In the genomic region with DNA sequence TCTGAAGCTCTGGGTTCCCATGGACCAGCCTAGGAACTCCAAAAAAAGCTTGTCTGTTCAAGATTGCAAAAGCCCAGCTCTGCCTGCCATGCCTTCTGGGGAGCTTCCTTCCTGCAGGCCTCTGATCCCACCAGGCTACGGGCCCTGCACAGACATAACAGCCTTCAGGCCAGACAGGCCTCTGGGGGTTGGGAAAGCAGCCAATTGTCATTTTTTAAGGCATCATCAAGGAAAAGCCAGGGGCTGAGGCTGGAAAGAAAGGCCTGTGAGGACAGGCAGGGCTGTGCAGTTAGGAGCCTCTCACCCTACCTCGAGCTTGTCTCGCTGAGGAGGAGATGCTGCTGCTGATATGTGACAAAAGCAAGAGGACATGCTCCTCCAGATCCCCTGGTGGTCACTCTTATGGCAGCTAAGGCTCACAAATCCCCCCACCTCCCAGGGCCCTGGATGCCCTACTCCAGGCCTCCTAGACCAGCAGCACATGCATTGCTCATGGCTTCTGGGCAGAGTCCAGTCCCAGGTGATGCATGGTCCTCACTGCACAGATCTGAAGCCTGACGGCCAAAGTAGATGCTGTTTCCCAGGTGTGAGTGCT, we compare ENCODE assay signal across 16 cellular contexts. TPM values are rescaled to one million over a fixed set of nuclear protein-coding genes. Genes with fewer than 3 reads are reported as not detected.
A peak's percentile ranks its signal among the peaks of the same experiment; 100 is the strongest.
DNase-seq lines count a peak whose midpoint lies in the region; ATAC-seq and TF ChIP-seq lines count a peak whose summit lies in the region.
"Had no signal": no experiment of that assay in that cellular context is flagged by ENCODE, and none has a peak within 500 bp of the region (broad histone marks: within the 10 kb centered on the region; RNA-seq: fewer than 3 reads in every experiment).

No MANE protein-coding gene starts in this region.

- no peaks in the 10 kb centered on the region for H3K36me3 ChIP-seq in gastroesophageal sphincter
- H3K36me3 ChIP-seq: right atrium auricular region had no signal

- H3K27ac ChIP-seq in gastroesophageal sphincter: no peak overlapping the region
- H3K27ac ChIP-seq: coronary artery, foreskin keratinocyte had no signal

- TF ChIP-seq POLR2A in gastroesophageal sphincter (IDR thresholded peaks at IDR 0.05): no peak

- no CpG with 5 or more reads among the region's 4 CpGs for WGBS in gastroesophageal sphincter (ENCODE audit: low coverage in 1 of 2), 2 donors

- no peaks in the 10 kb centered on the region for H3K27me3 ChIP-seq in gastroesophageal sphincter
- H3K27me3 ChIP-seq: foreskin keratinocyte, right atrium auricular region had no signal

- no peaks in the 10 kb centered on the region for H3K9me3 ChIP-seq in gastroesophageal sphincter
- H3K9me3 ChIP-seq: right atrium auricular region had no signal

- H3K4me1 ChIP-seq in gastroesophageal sphincter: no peaks in the 10 kb centered on the region
- H3K4me1 ChIP-seq: foreskin keratinocyte had no signal

- ATAC-seq in gastroesophageal sphincter: no peak
- ATAC-seq: foreskin keratinocyte had no signal

- H3K4me3 ChIP-seq in AG10803 (ENCODE audit: low read length): no peak overlapping the region
- H3K4me3 ChIP-seq in gastroesophageal sphincter: no peak overlapping the region
- H3K4me3 ChIP-seq: coronary artery, right atrium auricular region had no signal

- TF ChIP-seq CTCF in AG10803 (conservative IDR thresholded peaks at IDR 0.05; ENCODE audit: low read length) (no peak), gastroesophageal sphincter (IDR thresholded peaks at IDR 0.05) (no peak)

- TF ChIP-seq EP300 in gastroesophageal sphincter (IDR thresholded peaks at IDR 0.05): no peak

- DNase-seq in AG10803 (ENCODE audit: low read depth): peak; percentile 35
- peak; percentile 11 for DNase-seq in GM04503 (ENCODE audit: low read depth)
- peak; percentile 40 for DNase-seq in UCSD-AML1 (lab: John Stamatoyannopoulos, UW; ENCODE audit: unreplicated experiment)
- DNase-seq in islet precursor cell: peak; percentile 84
- DNase-seq in COR-L47 (lab: John Stamatoyannopoulos, UW): no peak
- no peak for DNase-seq in SKM-1 (lab: John Stamatoyannopoulos, UW; ENCODE audit: unreplicated experiment)
- DNase-seq in nucleus accumbens (lab: John Stamatoyannopoulos, UW): no peak
- DNase-seq: AML-193; foreskin keratinocyte; HFFc6; NCI-H1105 treated with DMSO at 0.1 percent for 48 hours; stimulated activated CD4-positive, alpha-beta T cell treated with anti-CD3 and anti-CD28 coated beads, Interleukin-4, amount 100 ng/mL, for 24 hours; stimulated activated naive CD4-positive, alpha-beta T cell treated with Interleukin-2 at 50 U/mL for 16 hours had no signal

RNA-seq across cellular contexts. Expression of a gene that starts 2.9 kb away (rescaled TPM):
- 1 to 10 TPM in 3 of 4 donors, under 1 TPM in 1; 0.94 to 3.9 (median 2.5) TPM for total RNA-seq in gastroesophageal sphincter

RNA-seq across cellular contexts. Expression of a gene that starts 47.5 kb away (rescaled TPM):
- total RNA-seq in gastroesophageal sphincter: 1 to 10 TPM; 1.8 to 6.1 (median 4.0) TPM

Comparison
In these comparisons a context has a peak if more than half of its experiments do, and no peak if none do; other contexts are left out.
1. DNase-seq: peak in AG10803 (single experiment), GM04503 (single experiment), UCSD-AML1 (single experiment) and islet precursor cell (single experiment); none in COR-L47 (single experiment), SKM-1 (single experiment) and nucleus accumbens (0 of 56).